28 cellular contexts compared by ENCODE assay signal in the genomic region with DNA sequence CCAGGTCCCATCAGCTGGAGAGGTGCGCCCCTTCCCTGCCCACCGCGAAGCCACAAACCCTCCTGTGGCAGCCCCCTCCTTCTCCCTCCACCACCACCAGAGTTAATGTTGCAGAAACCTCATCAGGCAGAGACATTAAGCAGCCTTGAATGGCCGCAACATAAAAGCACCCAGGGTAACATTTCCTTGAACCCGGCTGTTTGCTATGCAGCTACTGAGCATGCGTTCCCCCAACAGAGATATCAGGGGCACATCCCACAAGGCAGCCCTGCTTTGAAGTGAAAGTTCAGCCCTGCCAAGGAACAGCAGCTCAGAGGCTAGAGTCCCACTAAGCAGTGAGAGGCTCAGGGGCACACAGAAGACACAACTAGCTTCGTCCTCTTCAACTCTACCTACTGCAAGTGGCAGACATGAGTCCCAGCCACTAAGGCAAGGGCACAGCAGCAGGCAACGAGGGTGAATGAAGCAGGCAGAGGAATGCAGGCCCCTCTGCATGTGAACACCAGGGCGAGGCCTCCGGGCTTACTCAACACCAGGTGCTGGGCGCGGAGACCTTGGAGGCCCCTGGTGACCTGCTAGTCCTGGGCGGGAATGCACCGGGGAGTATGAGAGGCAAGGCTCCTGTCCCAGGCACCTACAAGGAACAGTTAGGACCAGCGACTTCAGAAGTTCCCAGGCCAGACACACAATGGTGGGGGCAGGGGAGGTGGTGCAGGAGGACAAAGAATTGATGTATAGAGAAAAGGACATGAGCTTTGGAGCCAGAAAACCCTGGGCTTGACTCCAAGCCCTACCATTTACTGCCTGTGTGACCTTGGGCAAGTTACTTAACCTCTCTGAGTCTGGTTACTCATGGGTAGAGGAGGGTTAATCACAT.
"Had no signal": no experiment of that assay in that cellular context is flagged by ENCODE, and none has a peak within 500 bp of the region (broad histone marks: within the 10 kb centered on the region; RNA-seq: fewer than 3 reads in every experiment).

No MANE protein-coding gene starts in this region.

- H3K27ac Mint-ChIP-seq: activated CD8-positive, alpha-beta T cell treated with anti-CD3 and anti-CD28 coated beads, Interleukin-2, amount 10 ng/mL, durations not matched to agents 7 days and 5 days; activated naive CD4-positive, alpha-beta T cell treated with anti-CD3 and anti-CD28 coated beads, Interleukin-2, amount 50 U/mL, for 72 hours; activated naive CD8-positive, alpha-beta T cell treated with anti-CD3 and anti-CD28 coated beads, Interleukin-2, amount 50 U/mL, for 24 hours had no signal

- H3K36me3 ChIP-seq: MG63 had no signal

- DNase-seq: activated CD4-positive, alpha-beta T cell treated with anti-CD3 and anti-CD28 coated beads for 48 hours; activated CD4-positive, alpha-beta T cell treated with anti-CD3 and anti-CD28 coated beads, Interleukin-2, amount 50 U/mL, for 4 hours; activated CD4-positive, CD25-positive, alpha-beta regulatory T cell treated with anti-CD3 and anti-CD28 coated beads, Interleukin-2, amount 50 U/mL, for 72 hours; activated CD8-positive, alpha-beta memory T cell treated with anti-CD3 and anti-CD28 coated beads, Interleukin-2, amount 50 U/mL, for 48 hours; activated CD8-positive, alpha-beta T cell treated with anti-CD3 and anti-CD28 coated beads, Interleukin-2, amount 10 ng/mL, durations not matched to agents 7 days and 5 days; activated effector memory CD4-positive, alpha-beta T cell treated with Interleukin-2 at 50 U/mL for 16 hours; activated naive CD4-positive, alpha-beta T cell; activated naive CD8-positive, alpha-beta T cell treated with anti-CD3 and anti-CD28 coated beads, Interleukin-2, amount 50 U/mL, for 24 hours; activated T-cell treated with anti-CD3 and anti-CD28 coated beads, Interleukin-2, amount 50 U/mL, for 1 hour; amniotic stem cell; MG63; MV-4-11; NCI-H1092 treated with DMSO at 0.1 percent for 48 hours; NCI-H1417 treated with DMSO at 0.1 percent for 48 hours; NCI-H1694; NCI-H2029; NCI-H510A treated with DMSO at 0.1 percent for 48 hours; NCI-H69; NK-92 treated with Interleukin-12 subunit alpha and Interleukin-12 subunit beta, amount 100 ng/mL, for 24 hours; OCI-M1; RPMI8226; T-helper 1 cell had no signal

- H3K36me3 Mint-ChIP-seq: activated naive CD4-positive, alpha-beta T cell treated with anti-CD3 and anti-CD28 coated beads, Interleukin-2, amount 50 U/mL, for 72 hours; brain had no signal

- H3K4me3 Mint-ChIP-seq: activated CD8-positive, alpha-beta T cell treated with anti-CD3 and anti-CD28 coated beads, Interleukin-2, amount 10 ng/mL, durations not matched to agents 7 days and 5 days; activated naive CD8-positive, alpha-beta T cell treated with anti-CD3 and anti-CD28 coated beads, Interleukin-2, amount 50 U/mL, for 24 hours; central memory CD8-positive, alpha-beta T cell had no signal

- H3K4me1 Mint-ChIP-seq: activated naive CD8-positive, alpha-beta T cell treated with anti-CD3 and anti-CD28 coated beads, Interleukin-2, amount 50 U/mL, for 24 hours; central memory CD8-positive, alpha-beta T cell had no signal

- H3K9me3 ChIP-seq: MG63 had no signal

- H3K27ac ChIP-seq: SK-N-MC had no signal

- H3K4me3 ChIP-seq: MG63, SK-N-MC had no signal

- ATAC-seq: activated CD8-positive, alpha-beta T cell treated with anti-CD3 and anti-CD28 coated beads, Interleukin-2, amount 10 ng/mL, durations not matched to agents 7 days and 5 days; activated naive CD4-positive, alpha-beta T cell treated with anti-CD3 and anti-CD28 coated beads, Interleukin-2, amount 50 U/mL, for 72 hours; activated naive CD8-positive, alpha-beta T cell treated with anti-CD3 and anti-CD28 coated beads, Interleukin-2, amount 50 U/mL, for 24 hours; Panc1; Right ventricle myocardium inferior had no signal

- H3K27me3 ChIP-seq: MG63 had no signal

- H3K9me3 Mint-ChIP-seq: activated naive CD4-positive, alpha-beta T cell treated with anti-CD3 and anti-CD28 coated beads, Interleukin-2, amount 50 U/mL, for 72 hours; activated naive CD8-positive, alpha-beta T cell treated with anti-CD3 and anti-CD28 coated beads, Interleukin-2, amount 50 U/mL, for 24 hours; central memory CD8-positive, alpha-beta T cell had no signal
